Comparison of ENCODE assay signal across 7 cellular contexts in the genomic region with DNA sequence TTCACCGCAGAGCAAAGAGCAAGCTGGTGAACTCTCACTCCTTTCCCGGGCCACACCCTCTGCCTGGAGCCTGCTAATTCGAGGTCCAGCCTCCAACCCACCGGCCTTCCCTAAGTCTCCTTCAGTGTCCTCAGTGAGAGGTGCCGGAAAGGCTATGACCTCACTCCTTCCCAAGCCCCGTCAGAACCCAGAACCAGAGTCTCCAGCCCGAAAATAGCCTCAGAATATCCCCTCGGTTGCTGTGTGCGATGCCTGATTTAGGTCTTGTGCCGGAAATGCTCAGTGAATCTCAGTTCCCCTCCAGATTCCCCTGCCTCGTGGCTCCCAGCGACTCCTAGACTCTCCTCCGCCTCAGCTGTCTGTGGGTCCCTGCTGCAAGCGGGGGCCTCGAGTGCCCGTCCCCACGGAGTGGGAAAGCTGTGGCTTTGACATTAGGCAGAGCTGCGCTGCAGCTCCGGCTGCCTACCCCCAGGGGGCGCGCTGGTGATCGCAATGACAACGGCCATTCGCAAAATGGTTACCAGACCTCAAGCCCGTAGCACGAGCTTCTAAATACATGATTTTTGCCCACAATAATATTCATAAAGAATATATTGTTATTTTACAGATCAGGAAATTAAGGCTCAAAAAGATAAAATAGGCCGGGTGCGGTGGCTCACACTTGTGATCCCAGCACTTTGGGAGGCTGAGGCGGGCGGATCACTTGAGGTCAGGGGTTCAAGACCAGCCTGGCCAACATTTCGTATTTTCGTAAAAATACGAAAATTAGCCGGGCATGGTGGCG. TPM values are rescaled to one million over a fixed set of nuclear protein-coding genes. Genes with fewer than 3 reads are reported as not detected.
DNase-seq lines count a peak whose midpoint lies in the region; ATAC-seq and TF ChIP-seq lines count a peak whose summit lies in the region.

No MANE protein-coding gene starts in this region.

- no peak overlapping the region for H3K4me3 ChIP-seq in GM12875 (ENCODE audit: low read depth, low read length)

- TF ChIP-seq CTCF in GM12875 (IDR thresholded peaks at IDR 0.05; ENCODE audit: borderline replicate concordance, insufficient read depth, low read depth, low read length), result peak; percentile 96

- no peak for ATAC-seq in HG03135 (IDR thresholded peaks at IDR 0.05; ENCODE audit: unreplicated experiment)

- DNase-seq in MV-4-11 (lab: John Stamatoyannopoulos, UW), result peak; percentile 60
- DNase-seq in activated CD4-positive, alpha-beta T cell treated with anti-CD3 and anti-CD28 coated beads for 24 hours (ENCODE audit: low read depth in 2 of 2), result peak; percentile 59 to 73
- DNase-seq in cerebellum (ENCODE audit: low spot score), result peak; percentile 45
- DNase-seq in kidney tubule cell (ENCODE audit: low spot score), result peak; percentile 63
- peak; percentile 68 to 72 for DNase-seq in stimulated activated CD4-positive, alpha-beta T cell treated with anti-CD3 and anti-CD28 coated beads, Interleukin-1b, Interleukin-23, amount 100 ng/mL, for 4 hours (ENCODE audit: low read depth in 2 of 2)

RNA-seq across cellular contexts. Expression of a gene that starts 4.2 kb away (rescaled TPM):
- total RNA-seq in cerebellum, result not detected

RNA-seq across cellular contexts. Expression of a gene that starts 46.6 kb away (rescaled TPM):
- not detected for total RNA-seq in cerebellum
